ENCODE assay signal across 9 cellular contexts in genomic region chr16:90020838-90021382, GRCh38. TPM values are rescaled to one million over a fixed set of nuclear protein-coding genes. Genes with fewer than 3 reads are reported as not detected.
DNase-seq lines count a peak whose midpoint lies in the region; ATAC-seq and TF ChIP-seq lines count a peak whose summit lies in the region.
"Had no signal": no experiment of that assay in that cellular context is flagged by ENCODE, and none has a peak within 500 bp of the region (broad histone marks: within the 10 kb centered on the region; RNA-seq: fewer than 3 reads in every experiment).

No MANE protein-coding gene starts in this region.

- H3K4me2 ChIP-seq in PC-9, result peak overlapping the region; percentile 98

- TF ChIP-seq CTCF in PC-9 (conservative IDR thresholded peaks at IDR 0.05) (no peak), sigmoid colon (IDR thresholded peaks at IDR 0.05) (no peak)

- DNase-seq in T-helper 1 cell (no peak), PC-9 (peak in 1 of 2 experiments; percentile 53), fibroblast of peridontal ligament (ENCODE audit: extremely low read depth) (peak; percentile 16), skeletal muscle cell (ENCODE audit: low read depth) (peak; percentile 41), sigmoid colon (no peak), NCI-H1694 treated with DMSO at 0.1 percent for 48 hours (lab: John Stamatoyannopoulos, UW) (no peak)

- 90 to 91% methylated on average over 2 of the region's 2 CpGs for WGBS in sigmoid colon, 2 donors

- ATAC-seq in HG02642 (IDR thresholded peaks at IDR 0.05; ENCODE audit: poor library complexity, unreplicated experiment), result no peak

- no peaks in the 10 kb centered on the region for H3K9me2 ChIP-seq in PC-9 (ENCODE audit: insufficient read depth)

- H3K9me3 ChIP-seq in PC-9 (ENCODE audit: insufficient read depth, low read depth) (no peaks in the 10 kb centered on the region), sigmoid colon (no peaks in the 10 kb centered on the region)

- peaks cover 45% of the 10 kb centered on the region for H3K79me2 ChIP-seq in PC-9 (ENCODE audit: low read depth)

- H2AFZ ChIP-seq in PC-9, result no peak overlapping the region

- peaks cover 24% of the 10 kb centered on the region for H3K27me3 Mint-ChIP-seq in T-helper 1 cell treated with Interleukin-12 subunit alpha and Interleukin-12 subunit beta and Interleukin-4 antibody, amounts not matched to agents 30 μg/mL and 1 μg/mL, for 36 hours (ENCODE audit: low read depth)

- BruUV-seq in PC-9 (replicated peaks; lab: Mats Ljungman, UMichigan), result no TSS peak

- peak overlapping the region; percentile 86; the same call in 1 of the 2 replicates for H3K4me3 ChIP-seq in PC-9
- H3K4me3 ChIP-seq in skeletal muscle cell (ENCODE audit: low read depth, low read length), result no peak overlapping the region
- H3K4me3 ChIP-seq in sigmoid colon, result no peak overlapping the region

- H3K36me3 Mint-ChIP-seq in T-helper 1 cell treated with Interleukin-12 subunit alpha and Interleukin-12 subunit beta and Interleukin-4 antibody, amounts not matched to agents 30 μg/mL and 1 μg/mL, for 36 hours (ENCODE audit: low read depth), result peaks cover 2% of the 10 kb centered on the region

- CTCF ChIA-PET in PC-9 (lab: Charles Lee), result interaction anchor here (0.7 to 1.1 kb wide), 2 partner anchors 21 to 98 kb away, joined by 3 to 4 read pairs; partner anchors contain the start of gene TUBB3

- peaks cover 29% of the 10 kb centered on the region for H3K4me1 ChIP-seq in PC-9 (replicated peaks; ENCODE audit: insufficient read depth)
- peaks cover 0 to 32% (median 28%) of the 10 kb centered on the region in 4 donors for H3K4me1 ChIP-seq in sigmoid colon

- no peaks in the 10 kb centered on the region for H3K36me3 ChIP-seq in PC-9 (ENCODE audit: low read depth)
- no peaks in the 10 kb centered on the region for H3K36me3 ChIP-seq in sigmoid colon

- H3K27me3 ChIP-seq in PC-9 (ENCODE audit: insufficient read depth, low read depth) (no peaks in the 10 kb centered on the region), sigmoid colon (peaks cover 0 to 6% (median 4%) of the 10 kb centered on the region in 3 donors)

- peaks cover 11% of the 10 kb centered on the region for H3K4me1 Mint-ChIP-seq in T-helper 1 cell treated with Interleukin-12 subunit alpha and Interleukin-12 subunit beta and Interleukin-4 antibody, amounts not matched to agents 30 μg/mL and 1 μg/mL, for 36 hours (ENCODE audit: low read depth)

- H3K4me3 Mint-ChIP-seq in T-helper 1 cell treated with Interleukin-12 subunit alpha and Interleukin-12 subunit beta and Interleukin-4 antibody, amounts not matched to agents 30 μg/mL and 1 μg/mL, for 36 hours, result peak overlapping the region; percentile 42

- no peak for TF ChIP-seq POLR2A in sigmoid colon (IDR thresholded peaks at IDR 0.05)

- peaks cover 3% of the 10 kb centered on the region for H3K9me3 Mint-ChIP-seq in T-helper 1 cell treated with Interleukin-12 subunit alpha and Interleukin-12 subunit beta and Interleukin-4 antibody, amounts not matched to agents 30 μg/mL and 1 μg/mL, for 36 hours

- POLR2A ChIA-PET in PC-9 (lab: Charles Lee; ENCODE audit: unreplicated experiment), result interaction anchor here (0.6 kb wide), 1 partner anchor 98 kb away, joined by 9 read pairs; no protein-coding TSS in a partner anchor

- no peaks in the 10 kb centered on the region; the same call in 1 of the 2 replicates for H4K20me1 ChIP-seq in PC-9 (ENCODE audit: insufficient read depth)

- TF ChIP-seq EP300 in sigmoid colon (IDR thresholded peaks at IDR 0.05), result no peak

- H3K27ac Mint-ChIP-seq in T-helper 1 cell treated with Interleukin-12 subunit alpha and Interleukin-12 subunit beta and Interleukin-4 antibody, amounts not matched to agents 30 μg/mL and 1 μg/mL, for 36 hours, result no peak overlapping the region

- H3F3A ChIP-seq in PC-9 (ENCODE audit: insufficient read depth, low read depth), result peaks cover 36% of the 10 kb centered on the region

- H3K27ac ChIP-seq in PC-9, result peak overlapping the region; percentile 87
- no peak overlapping the region for H3K27ac ChIP-seq in sigmoid colon

- intact Hi-C loops in PC-9 (cut with micrococcal nuclease; ENCODE audit: unreplicated experiment) (loop anchor here (2.0 to 5.0 kb wide), 4 partner anchors 48 to 319 kb away; partner anchors contain the start of genes MC1R and SPATA2L), sigmoid colon (cut with DNase I) (no loop called here)

RNA-seq across cellular contexts. Expression of gene DBNDD1, which starts 1.7 kb away (rescaled TPM):
- total RNA-seq in PC-9 (2021) (32.4 and 35.8 TPM in 2 replicates), sigmoid colon (1 to 10 TPM in 3 of 4 donors, not detected in 1; 1.4 to 3.0 (median 2.0) TPM)
- polyA plus RNA-seq in sigmoid colon, result 1 to 10 TPM; 3.6 to 5.0 (median 3.9) TPM

RNA-seq across cellular contexts. Expression of gene PRDM7, which starts 56.2 kb away (rescaled TPM):
- total RNA-seq in PC-9 (2021), result not detected in 2 replicates
- not detected for total RNA-seq in sigmoid colon
- polyA plus RNA-seq in sigmoid colon, result not detected
- total RNA-seq: activated CD8-positive, alpha-beta memory T cell treated with anti-CD3 and anti-CD28 coated beads for 36 hours had no signal

Comparison
In these comparisons a context has a peak if more than half of its experiments do, and no peak if none do; other contexts are left out.
1. DNase-seq: peak in fibroblast of peridontal ligament (single experiment) and skeletal muscle cell (single experiment); none in T-helper 1 cell (0 of 5), sigmoid colon (single experiment) and NCI-H1694 treated with DMSO at 0.1 percent for 48 hours (single experiment).